Comparison of ENCODE assay signal across 1 cellular context in genomic region chr12:121711237-121711924, GRCh38.
A peak's percentile ranks its signal among the peaks of the same experiment; 100 is the strongest.
TF ChIP-seq lines count a peak whose summit lies in the region.

No MANE protein-coding gene starts in this region.

TF ChIP-seq in HEK293, 187 proteins besides CTCF, POLR2A, EP300 and RAD21:
- 0 out of 2 replicates have a peak, but pooled peaks have one; percentile 17 for TF ChIP-seq GLIS1 (tag by site-specific recombination; IDR thresholded peaks at IDR 0.05)
- TF ChIP-seq ZNF394 (tag by site-specific recombination; IDR thresholded peaks at IDR 0.05; ENCODE audit: borderline replicate concordance), result peak; percentile 16; the same call in 1 of the 2 replicates
TF ChIP-seq in HEK293: peak in this region for 2; not testable (repeated sequence) for 185.
